ENCODE assay signal across 29 cellular contexts in genomic region chr14:49492151-49492550, GRCh38.
"Had no signal": no experiment of that assay in that cellular context is flagged by ENCODE, and none has a peak within 500 bp of the region (broad histone marks: within the 10 kb centered on the region; RNA-seq: fewer than 3 reads in every experiment).

No MANE protein-coding gene starts in this region.

- DNase-seq: heart left ventricle; hypothalamus; islet precursor cell; left ventricle myocardium superior; lower lobe of right lung; mammary epithelial cell; mesendoderm; naive B cell; natural killer cell; nephron progenitor cell; occipital lobe; retina; right cardiac atrium; sigmoid colon; small intestine; spleen; stimulated activated CD4-positive, alpha-beta T cell treated with anti-CD3 and anti-CD28 coated beads, Interleukin-1b, Interleukin-23, amount 100 ng/mL, for 48 hours; stimulated activated CD4-positive, alpha-beta T cell treated with anti-CD3 and anti-CD28 coated beads, Interleukin-2, amount 100 ng/mL, for 48 hours; stimulated activated CD4-positive, alpha-beta T cell treated with anti-CD3 and anti-CD28 coated beads, Interleukin-4, amount 100 ng/mL, for 4 hours; stimulated activated CD8-positive, alpha-beta memory T cell treated with anti-CD3 and anti-CD28 coated beads, Interleukin-4, amount 100 ng/mL, for 48 hours; stimulated activated naive CD4-positive, alpha-beta T cell treated with Interleukin-2 at 50 U/mL for 16 hours; stimulated activated naive CD8-positive, alpha-beta T cell treated with anti-CD3 and anti-CD28 coated beads, Interleukin-15, amount 100 ng/mL, for 72 hours; substantia nigra; uterus had no signal

- H3K9me3 ChIP-seq: heart left ventricle, lower lobe of right lung, neutrophil, sigmoid colon, spleen, uterus had no signal

- H3K36me3 ChIP-seq: heart left ventricle, lower lobe of right lung, neural progenitor cell, neutrophil, sigmoid colon, spleen, tibial nerve, uterus had no signal

- H3K27ac ChIP-seq: heart left ventricle, lower lobe of right lung, neural progenitor cell, neutrophil, parathyroid adenoma, sigmoid colon, spleen, tibial nerve, uterus had no signal

- ATAC-seq: heart left ventricle; left ventricle myocardium superior; lower lobe of right lung; natural killer cell; right cardiac atrium; stimulated activated memory B cell treated with anti-CD40 and anti-IgM and Interleukin-4, amounts not matched to agents 10 μg/mL and 1 μg/mL and 100 μg/mL, for 72 hours; stimulated activated naive CD8-positive, alpha-beta T cell treated with anti-CD3 and anti-CD28 coated beads, Interleukin-15, amount 100 ng/mL, for 72 hours had no signal

- H3K4me1 ChIP-seq: heart left ventricle, lower lobe of right lung, parathyroid adenoma, sigmoid colon, spleen, tibial nerve, uterus had no signal

- H2AFZ ChIP-seq: neural progenitor cell, parathyroid adenoma had no signal

- H3K9ac ChIP-seq: neural progenitor cell, parathyroid adenoma had no signal

- H3K27me3 ChIP-seq: neural progenitor cell, neutrophil, sigmoid colon, tibial nerve, uterus had no signal

- H3K79me2 ChIP-seq: parathyroid adenoma had no signal

- H3K4me2 ChIP-seq: neural progenitor cell had no signal

- H3K4me3 ChIP-seq: heart left ventricle, lower lobe of right lung, neural progenitor cell, sigmoid colon, spleen, tibial nerve, uterus had no signal
